In the genomic region with DNA sequence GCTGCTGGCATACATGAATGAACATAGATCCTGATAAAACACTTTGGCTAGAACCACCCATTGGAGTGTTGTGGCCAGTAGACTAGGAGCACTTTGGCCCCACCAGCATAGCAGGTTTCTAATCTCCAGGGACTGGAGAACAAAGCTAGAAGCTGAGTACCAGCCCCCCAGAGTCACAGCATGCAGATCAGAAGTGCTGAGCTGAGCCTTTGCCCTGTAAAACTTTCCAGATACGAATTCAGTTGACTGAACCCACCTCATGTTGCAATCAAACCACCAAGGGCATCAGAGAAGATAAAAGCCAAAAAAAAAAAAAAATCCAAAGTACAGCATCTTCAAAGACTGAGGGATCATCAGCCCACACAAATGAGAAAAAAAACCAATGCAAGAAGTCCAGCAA, we compare ENCODE assay signal across 18 cellular contexts. TPM values are rescaled to one million over a fixed set of nuclear protein-coding genes. Genes with fewer than 3 reads are reported as not detected.
DNase-seq lines count a peak whose midpoint lies in the region; ATAC-seq and TF ChIP-seq lines count a peak whose summit lies in the region.
"Had no signal": no experiment of that assay in that cellular context is flagged by ENCODE, and none has a peak within 500 bp of the region (broad histone marks: within the 10 kb centered on the region; RNA-seq: fewer than 3 reads in every experiment).

No MANE protein-coding gene starts in this region.

- WGBS in heart right ventricle, 2 donors: 40 to 56% methylated on average over 1 of the region's 1 CpG

- no peak overlapping the region for H3K4me2 ChIP-seq in DND-41 (ENCODE audit: insufficient read depth, low read length)
- H3K4me2 ChIP-seq: A549 had no signal

- H3K4me1 ChIP-seq in DND-41 (ENCODE audit: insufficient read depth, low read length) (no peaks in the 10 kb centered on the region), heart right ventricle (no peaks in the 10 kb centered on the region)
- H3K4me1 ChIP-seq: A549 had no signal

- H2AFZ ChIP-seq in DND-41 (ENCODE audit: low read depth, low read length): no peak overlapping the region

- TF ChIP-seq POLR2A in NB4 (IDR thresholded peaks at IDR 0.05; ENCODE audit: extremely low read depth, insufficient read length): no peak

- H3K9me3 Mint-ChIP-seq in activated naive CD8-positive, alpha-beta T cell treated with anti-CD3 and anti-CD28 coated beads, Interleukin-2, amount 10 ng/mL, durations not matched to agents 7 days and 5 days: peaks cover 28% of the 10 kb centered on the region

- peak; percentile 77 for ATAC-seq in DND-41 (ENCODE audit: insufficient read depth, low read depth)
- ATAC-seq in activated naive CD8-positive, alpha-beta T cell treated with anti-CD3 and anti-CD28 coated beads, Interleukin-2, amount 10 ng/mL, durations not matched to agents 7 days and 5 days (ENCODE audit: low read depth): no peak
- no peak for ATAC-seq in HG02798 (IDR thresholded peaks at IDR 0.05; ENCODE audit: poor library complexity, unreplicated experiment)
- no peak for ATAC-seq in heart right ventricle
- ATAC-seq: A549; CD8-positive, alpha-beta T cell; HCT116 had no signal

- H3K36me3 ChIP-seq in DND-41 (ENCODE audit: insufficient read depth, low read length) (no peaks in the 10 kb centered on the region), heart right ventricle (no peaks in the 10 kb centered on the region)

- H3K4me3 ChIP-seq in DND-41 (ENCODE audit: low read depth in 1 of 2, low read length in 2 of 2) (no peak overlapping the region), NB4 (ENCODE audit: low read depth, low read length) (no peak overlapping the region), heart right ventricle (no peak overlapping the region)
- H3K4me3 ChIP-seq in Jurkat, Clone E6-1 (ENCODE audit: low read length): no peak overlapping the region
- H3K4me3 ChIP-seq: A549 had no signal

- peaks cover 6% of the 10 kb centered on the region for H3K4me1 Mint-ChIP-seq in activated naive CD8-positive, alpha-beta T cell treated with anti-CD3 and anti-CD28 coated beads, Interleukin-2, amount 10 ng/mL, durations not matched to agents 7 days and 5 days
- H3K4me1 Mint-ChIP-seq: CD14-positive monocyte had no signal

- intact Hi-C loops in heart right ventricle (cut with DNase I): no loop called here

- POLR2A ChIA-PET in activated naive CD8-positive, alpha-beta T cell treated with anti-CD3 and anti-CD28 coated beads, Interleukin-2, amount 10 ng/mL, durations not matched to agents 7 days and 5 days (lab: Charles Lee): interaction anchor here (0.5 to 1.4 kb wide), 3 partner anchors 9 to 245 kb away, joined by 3 to 4 read pairs (median 3); partner anchors contain the start of gene CD53

- H3K27ac Mint-ChIP-seq in activated naive CD8-positive, alpha-beta T cell treated with anti-CD3 and anti-CD28 coated beads, Interleukin-2, amount 10 ng/mL, durations not matched to agents 7 days and 5 days: peak overlapping the region; percentile 28
- H3K27ac Mint-ChIP-seq: CD14-positive monocyte; CD8-positive, alpha-beta T cell had no signal

- TF ChIP-seq CTCF in DND-41 (IDR thresholded peaks at IDR 0.05; ENCODE audit: borderline replicate concordance, extremely low read depth, low read length, poor library complexity, severe bottlenecking): no peak
- TF ChIP-seq CTCF in NB4 (IDR thresholded peaks at IDR 0.05; ENCODE audit: low read depth, low read length): no peak
- TF ChIP-seq CTCF in heart right ventricle (IDR thresholded peaks at IDR 0.05): no peak

- no peak overlapping the region for H3K27ac ChIP-seq in DND-41 (ENCODE audit: low read length)
- no peak overlapping the region for H3K27ac ChIP-seq in heart right ventricle
- H3K27ac ChIP-seq: A549 had no signal

- no peak overlapping the region for H3K9ac ChIP-seq in DND-41 (ENCODE audit: low read depth, low read length)

- no peaks in the 10 kb centered on the region for H3K79me2 ChIP-seq in DND-41 (ENCODE audit: insufficient read depth, low read length)

- H3K36me3 Mint-ChIP-seq in activated naive CD8-positive, alpha-beta T cell treated with anti-CD3 and anti-CD28 coated beads, Interleukin-2, amount 10 ng/mL, durations not matched to agents 7 days and 5 days: peaks cover 41% of the 10 kb centered on the region
- H3K36me3 Mint-ChIP-seq: CD14-positive monocyte had no signal

- no peak overlapping the region for H3K4me3 Mint-ChIP-seq in activated naive CD8-positive, alpha-beta T cell treated with anti-CD3 and anti-CD28 coated beads, Interleukin-2, amount 10 ng/mL, durations not matched to agents 7 days and 5 days
- H3K4me3 Mint-ChIP-seq: CD14-positive monocyte; CD8-positive, alpha-beta T cell had no signal

- H3K27me3 Mint-ChIP-seq in activated naive CD8-positive, alpha-beta T cell treated with anti-CD3 and anti-CD28 coated beads, Interleukin-2, amount 10 ng/mL, durations not matched to agents 7 days and 5 days: no peaks in the 10 kb centered on the region

- no peaks in the 10 kb centered on the region for H4K20me1 ChIP-seq in DND-41 (ENCODE audit: insufficient read depth, low read length)

- H3K9me3 ChIP-seq in DND-41 (ENCODE audit: insufficient read depth, low read length, severe bottlenecking): peaks cover 11% of the 10 kb centered on the region
- peaks cover 0 to 73% (median 13%) of the 10 kb centered on the region in 11 donors for H3K9me3 ChIP-seq in heart right ventricle
- H3K9me3 ChIP-seq: A549 had no signal

- H3K27me3 ChIP-seq in DND-41 (ENCODE audit: insufficient read depth, low read length, poor library complexity) (no peaks in the 10 kb centered on the region), heart right ventricle (peaks cover 0 to 3% (median 0%) of the 10 kb centered on the region in 7 donors)

- peak; percentile 37 for DNase-seq in DND-41
- DNase-seq in Jurkat, Clone E6-1 (ENCODE audit: low read depth, low spot score): peak; percentile 33
- DNase-seq in NB4 (ENCODE audit: low read depth): peak; percentile 50
- DNase-seq in activated naive CD8-positive, alpha-beta T cell treated with anti-CD3 and anti-CD28 coated beads, Interleukin-2, amount 10 ng/mL, durations not matched to agents 7 days and 5 days: no peak
- DNase-seq in GM03348 (ENCODE audit: low spot score): no peak
- no peak for DNase-seq in heart right ventricle
- no peak for DNase-seq in Ammon's horn (ENCODE audit: low spot score)
- DNase-seq: CD8-positive, alpha-beta T cell; COR-L47; DMS153; DMS79 treated with DMSO at 0.1 percent for 48 hours; GDM1 had no signal

RNA-seq across cellular contexts. Expression of gene CD53, which starts 8.7 kb away (rescaled TPM):
- 137 TPM for polyA plus RNA-seq in Jurkat, Clone E6-1 (2012; ENCODE audit: insufficient read depth, insufficient read length)
- total RNA-seq in activated naive CD8-positive, alpha-beta T cell treated with anti-CD3 and anti-CD28 coated beads, Interleukin-2, amount 10 ng/mL, durations not matched to agents 7 days and 5 days: 100 to 1,000 TPM; 410 to 415 TPM
- total RNA-seq in heart right ventricle: 10 to 100 TPM in 2 of 10 donors, 1 to 10 TPM in 8; 2.1 to 55.2 (median 5.6) TPM
- 10 to 100 TPM in 1 of 2 donors, 1 to 10 TPM in 1; 5.6 to 13.5 TPM for polyA plus RNA-seq in heart right ventricle
- polyA plus RNA-seq: A549, AG04450, BJ had no signal

Comparison
In these comparisons a context has a peak if more than half of its experiments do, and no peak if none do; other contexts are left out.
1. DNase-seq: peak in DND-41 (single experiment), Jurkat, Clone E6-1 (single experiment) and NB4 (single experiment); none in activated naive CD8-positive, alpha-beta T cell treated with anti-CD3 and anti-CD28 coated beads, Interleukin-2, amount 10 ng/mL, durations not matched to agents 7 days and 5 days (single experiment), GM03348 (single experiment), heart right ventricle (0 of 2) and Ammon's horn (single experiment).
2. RNA of gene CD53, which starts 8.7 kb away (total RNA-seq): 410 to 415 TPM in activated naive CD8-positive, alpha-beta T cell treated with anti-CD3 and anti-CD28 coated beads, Interleukin-2, amount 10 ng/mL, durations not matched to agents 7 days and 5 days; 2.1 to 55.2 TPM in heart right ventricle; every median in the first group is over 4 times any median in the second.